8 cellular contexts compared by ENCODE assay signal in genomic region chr2:232522014-232522854, GRCh38. TPM values are rescaled to one million over a fixed set of nuclear protein-coding genes. Genes with fewer than 3 reads are reported as not detected.
DNase-seq lines count a peak whose midpoint lies in the region; ATAC-seq, FAIRE-seq and TF ChIP-seq lines count a peak whose summit lies in the region.

No MANE protein-coding gene starts in this region.

- H3K36me3 ChIP-seq in endocrine pancreas (ENCODE audit: control insufficient read depth, insufficient read depth, low read length) (no peaks in the 10 kb centered on the region), stomach (no peaks in the 10 kb centered on the region)

- H3K36me3 Mint-ChIP-seq in activated CD4-positive, alpha-beta memory T cell treated with anti-CD3 and anti-CD28 coated beads, Interleukin-2, amount 10 ng/mL, durations not matched to agents 7 days and 5 days (ENCODE audit: low read depth), result no peaks in the 10 kb centered on the region
- no peaks in the 10 kb centered on the region for H3K36me3 Mint-ChIP-seq in nephron (ENCODE audit: low read depth)

- peaks cover 27% of the 10 kb centered on the region for H3K27me3 Mint-ChIP-seq in activated CD4-positive, alpha-beta memory T cell treated with anti-CD3 and anti-CD28 coated beads, Interleukin-2, amount 10 ng/mL, durations not matched to agents 7 days and 5 days
- peaks cover 61% of the 10 kb centered on the region for H3K27me3 Mint-ChIP-seq in nephron (ENCODE audit: low read depth)

- no peak for FAIRE-seq in D721Med (lab: Jason Lieb, UNC)

- CTCF ChIA-PET in activated CD4-positive, alpha-beta memory T cell treated with anti-CD3 and anti-CD28 coated beads, Interleukin-2, amount 10 ng/mL, durations not matched to agents 7 days and 5 days (lab: Charles Lee), result interaction anchor here (0.9 to 2.2 kb wide), 3 partner anchors 9 to 76 kb away, joined by 3 to 9 read pairs (median 3); no protein-coding TSS in a partner anchor

- ATAC-seq in GM18520 (IDR thresholded peaks at IDR 0.05; ENCODE audit: unreplicated experiment), result no peak

- intact Hi-C loops in stomach (cut with DNase I; ENCODE audit: low total_unique reads), result loop anchor here (5.0 kb wide), 1 partner anchor 85 kb away; no protein-coding TSS in a partner anchor

- peaks cover 8% of the 10 kb centered on the region for H3K27me3 ChIP-seq in endocrine pancreas (ENCODE audit: control insufficient read depth, insufficient read depth, low read length)
- peaks cover 32 to 95% (median 70%) of the 10 kb centered on the region in 3 donors for H3K27me3 ChIP-seq in stomach

- no peak overlapping the region for H3K27ac Mint-ChIP-seq in activated CD4-positive, alpha-beta memory T cell treated with anti-CD3 and anti-CD28 coated beads, Interleukin-2, amount 10 ng/mL, durations not matched to agents 7 days and 5 days
- no peak overlapping the region for H3K27ac Mint-ChIP-seq in nephron

- no peak for TF ChIP-seq POLR2A in stomach (IDR thresholded peaks at IDR 0.05)

- no peaks in the 10 kb centered on the region for H3K4me1 ChIP-seq in endocrine pancreas (ENCODE audit: control insufficient read depth, insufficient read depth, low read length)
- H3K4me1 ChIP-seq in stomach, result peaks cover 34 to 47% (median 38%) of the 10 kb centered on the region in 4 donors

- TF ChIP-seq EP300 in stomach (IDR thresholded peaks at IDR 0.05), result no peak

- H3K9me3 Mint-ChIP-seq in activated CD4-positive, alpha-beta memory T cell treated with anti-CD3 and anti-CD28 coated beads, Interleukin-2, amount 10 ng/mL, durations not matched to agents 7 days and 5 days, result no peaks in the 10 kb centered on the region
- no peaks in the 10 kb centered on the region for H3K9me3 Mint-ChIP-seq in nephron

- peaks cover 10% of the 10 kb centered on the region for H3K4me1 Mint-ChIP-seq in activated CD4-positive, alpha-beta memory T cell treated with anti-CD3 and anti-CD28 coated beads, Interleukin-2, amount 10 ng/mL, durations not matched to agents 7 days and 5 days
- H3K4me1 Mint-ChIP-seq in nephron, result peaks cover 27% of the 10 kb centered on the region

- peak; percentile 79 for DNase-seq in D721Med (ENCODE audit: insufficient read length, low spot score)
- DNase-seq in HuH-7 (ENCODE audit: low spot score), result peak; percentile 85
- peak; percentile 64 for DNase-seq in activated CD4-positive, alpha-beta memory T cell treated with anti-CD3 and anti-CD28 coated beads, Interleukin-2, amount 10 ng/mL, durations not matched to agents 7 days and 5 days
- DNase-seq in stomach, result peak; percentile 66
- no peak for DNase-seq in putamen (ENCODE audit: low spot score)

- no peak overlapping the region for H3K4me3 Mint-ChIP-seq in activated CD4-positive, alpha-beta memory T cell treated with anti-CD3 and anti-CD28 coated beads, Interleukin-2, amount 10 ng/mL, durations not matched to agents 7 days and 5 days
- H3K4me3 Mint-ChIP-seq in nephron, result no peak overlapping the region

- TF ChIP-seq CTCF in D721Med (IDR thresholded peaks at IDR 0.05; ENCODE audit: insufficient read depth, missing control alignments) (peak; percentile 64), nephron (IDR thresholded peaks at IDR 0.05; ENCODE audit: unreplicated experiment in 3 of 3) (peak; percentile 94 to 98 (median 97)), stomach (IDR thresholded peaks at IDR 0.05) (peak in 5 of 7 experiments; percentile 15 to 94 (median 86))

- peak overlapping the region; percentile 13 for H3K9ac ChIP-seq in endocrine pancreas (ENCODE audit: control insufficient read depth, insufficient read depth, low read length)

- H3K4me3 ChIP-seq in endocrine pancreas (ENCODE audit: control insufficient read depth, insufficient read depth, low read length), result no peak overlapping the region
- H3K4me3 ChIP-seq in stomach, result peak overlapping the region; percentile 20 to 49 (median 32)

- 5 to 13% (median 8%) methylated on average over 15 to 79 of the region's 79 CpGs for WGBS in stomach, 5 donors

- H3K9me3 ChIP-seq in endocrine pancreas (ENCODE audit: control insufficient read depth, low read length) (no peaks in the 10 kb centered on the region), stomach (no peaks in the 10 kb centered on the region)

- POLR2A ChIA-PET in activated CD4-positive, alpha-beta memory T cell treated with anti-CD3 and anti-CD28 coated beads, Interleukin-2, amount 10 ng/mL, durations not matched to agents 7 days and 5 days (lab: Charles Lee), result no interaction called here

- no peak overlapping the region for H3K27ac ChIP-seq in stomach

RNA-seq across cellular contexts. Expression of gene PRSS56, which starts 2.0 kb away (rescaled TPM):
- total RNA-seq in activated CD4-positive, alpha-beta memory T cell treated with anti-CD3 and anti-CD28 coated beads, Interleukin-2, amount 10 ng/mL, durations not matched to agents 7 days and 5 days, result not detected
- not detected for total RNA-seq in stomach
- polyA plus RNA-seq in stomach, result not detected

RNA-seq across cellular contexts. Expression of gene CHRND, which starts 3.7 kb away (rescaled TPM):
- not detected for total RNA-seq in activated CD4-positive, alpha-beta memory T cell treated with anti-CD3 and anti-CD28 coated beads, Interleukin-2, amount 10 ng/mL, durations not matched to agents 7 days and 5 days
- total RNA-seq in stomach, result not detected
- polyA plus RNA-seq in stomach, result not detected

RNA-seq across cellular contexts. Expression of gene CHRNG, which starts 17.3 kb away (rescaled TPM):
- not detected for total RNA-seq in activated CD4-positive, alpha-beta memory T cell treated with anti-CD3 and anti-CD28 coated beads, Interleukin-2, amount 10 ng/mL, durations not matched to agents 7 days and 5 days
- total RNA-seq in stomach, result not detected
- polyA plus RNA-seq in stomach, result not detected

RNA-seq across cellular contexts. Expression of gene TIGD1, which starts 28.1 kb away (rescaled TPM):
- total RNA-seq in activated CD4-positive, alpha-beta memory T cell treated with anti-CD3 and anti-CD28 coated beads, Interleukin-2, amount 10 ng/mL, durations not matched to agents 7 days and 5 days, result 1 to 10 TPM; 7.8 to 7.9 TPM
- 10 to 100 TPM in 2 of 5 donors, 1 to 10 TPM in 3; 1.2 to 14.5 (median 7.2) TPM for total RNA-seq in stomach
- 1 to 10 TPM; 1.8 to 5.3 (median 4.8) TPM for polyA plus RNA-seq in stomach

RNA-seq across cellular contexts. Expression of gene EIF4E2, which starts 28.3 kb away (rescaled TPM):
- 10 to 100 TPM; 72.8 to 74.6 TPM for total RNA-seq in activated CD4-positive, alpha-beta memory T cell treated with anti-CD3 and anti-CD28 coated beads, Interleukin-2, amount 10 ng/mL, durations not matched to agents 7 days and 5 days
- total RNA-seq in stomach, result 10 to 100 TPM in 4 of 5 donors, 1 to 10 TPM in 1; 2.3 to 45.2 (median 28.6) TPM
- 10 to 100 TPM; 54.7 to 79.3 (median 69.2) TPM for polyA plus RNA-seq in stomach
